In the genomic region with DNA sequence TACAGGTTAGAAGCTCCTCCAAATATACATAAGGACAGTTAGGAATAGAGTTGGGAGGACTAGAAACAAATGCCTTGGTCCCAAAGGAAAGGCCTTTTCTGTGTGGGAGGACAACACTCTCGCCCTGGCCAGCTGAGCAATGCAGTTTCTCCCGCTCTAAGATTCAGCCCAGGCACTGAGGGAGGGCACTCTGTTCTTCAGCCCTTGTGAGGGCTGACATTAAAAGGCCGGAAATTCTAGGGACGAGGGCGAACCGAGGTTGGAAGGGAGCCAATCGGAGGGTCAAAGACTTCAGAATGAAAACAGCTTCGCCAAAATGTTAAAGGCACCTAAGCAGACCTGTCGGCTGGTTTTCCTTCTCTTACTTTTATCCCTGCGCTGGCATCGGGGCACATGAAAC, we compare ENCODE assay signal across 16 cellular contexts. TPM values are rescaled to one million over a fixed set of nuclear protein-coding genes. Genes with fewer than 3 reads are reported as not detected.
DNase-seq lines count a peak whose midpoint lies in the region; TF ChIP-seq lines count a peak whose summit lies in the region.
"Had no signal": no experiment of that assay in that cellular context is flagged by ENCODE, and none has a peak within 500 bp of the region (broad histone marks: within the 10 kb centered on the region; RNA-seq: fewer than 3 reads in every experiment).

No MANE protein-coding gene starts in this region.

- H3K9me3 ChIP-seq in left ventricle myocardium inferior (replicated peaks) (no peaks in the 10 kb centered on the region), right atrium auricular region (no peaks in the 10 kb centered on the region)
- H3K9me3 ChIP-seq: ascending aorta had no signal

- H3K4me3 ChIP-seq in left ventricle myocardium inferior: peak overlapping the region; percentile 53
- H3K4me3 ChIP-seq in right atrium auricular region: peak overlapping the region in 1 of 2 donors; percentile 0

- H3K27ac Mint-ChIP-seq in glutamatergic neuron (ENCODE audit: unreplicated experiment) (no peak overlapping the region), neural crest cell (ENCODE audit: unreplicated experiment) (no peak overlapping the region)
- H3K27ac Mint-ChIP-seq: dendritic cell treated with granulocyte-macrophage colony-stimulating factor and Interleukin-4, amounts not matched to agents 40 ng/mL and 50 ng/mL, for 4 days had no signal

- H3K4me1 ChIP-seq in left ventricle myocardium inferior (peaks cover 16% of the 10 kb centered on the region), right atrium auricular region (peaks cover 0 to 9% of the 10 kb centered on the region in 2 donors)

- H3K27me3 ChIP-seq in left ventricle myocardium inferior (ENCODE audit: low read depth) (peaks cover 58% of the 10 kb centered on the region), right atrium auricular region (peaks cover 0 to 3% of the 10 kb centered on the region in 2 donors)

- H3K27me3 Mint-ChIP-seq in glutamatergic neuron (ENCODE audit: unreplicated experiment): peaks cover 7% of the 10 kb centered on the region
- peaks cover 96% of the 10 kb centered on the region for H3K27me3 Mint-ChIP-seq in neural crest cell (ENCODE audit: low read depth)

- peaks cover 7% of the 10 kb centered on the region for H3K4me1 Mint-ChIP-seq in glutamatergic neuron (ENCODE audit: low read depth, unreplicated experiment)
- peaks cover 12% of the 10 kb centered on the region for H3K4me1 Mint-ChIP-seq in neural crest cell

- peak overlapping the region; percentile 88 for H3K4me3 Mint-ChIP-seq in glutamatergic neuron (ENCODE audit: unreplicated experiment)
- H3K4me3 Mint-ChIP-seq in neural crest cell: peak overlapping the region; percentile 90
- H3K4me3 Mint-ChIP-seq: dendritic cell treated with granulocyte-macrophage colony-stimulating factor and Interleukin-4, amounts not matched to agents 40 ng/mL and 50 ng/mL, for 4 days had no signal

- no peak for DNase-seq in left ventricle myocardium inferior
- DNase-seq in right atrium auricular region (ENCODE audit: low spot score): no peak
- DNase-seq in glutamatergic neuron: no peak
- no peak for DNase-seq in neural crest cell (ENCODE audit: low read depth, low spot score)
- DNase-seq in activated CD4-positive, alpha-beta T cell treated with anti-CD3 and anti-CD28 coated beads for 4 hours: no peak
- no peak for DNase-seq in AG08396 (ENCODE audit: low spot score)
- no peak for DNase-seq in activated gamma-delta T cell (lab: John Stamatoyannopoulos, UW)
- DNase-seq in kidney glomerular epithelial cell (lab: John Stamatoyannopoulos, UW): no peak
- DNase-seq: activated gamma-delta T cell treated with Interleukin-2 at 50 U/mL for 16 hours, erythroblast, GDM1, KBM-7, Right ventricle myocardium superior, T-helper 2 cell had no signal

- H3K36me3 ChIP-seq in left ventricle myocardium inferior (no peaks in the 10 kb centered on the region), right atrium auricular region (no peaks in the 10 kb centered on the region)
- H3K36me3 ChIP-seq: ascending aorta had no signal

- H3K27ac ChIP-seq in left ventricle myocardium inferior (replicated peaks) (no peak overlapping the region), right atrium auricular region (no peak overlapping the region)
- H3K27ac ChIP-seq: ascending aorta had no signal

- no peak for TF ChIP-seq CTCF in left ventricle myocardium inferior (IDR thresholded peaks at IDR 0.05; ENCODE audit: borderline replicate concordance)
- no peak for TF ChIP-seq CTCF in right atrium auricular region (IDR thresholded peaks at IDR 0.05)
- no peak for TF ChIP-seq CTCF in glutamatergic neuron (IDR thresholded peaks at IDR 0.05; ENCODE audit: partially characterized antibody, unreplicated experiment)
- TF ChIP-seq CTCF in neural crest cell (conservative IDR thresholded peaks at IDR 0.05): no peak

- intact Hi-C loops in left ventricle myocardium inferior (cut with micrococcal nuclease): no loop called here

- peaks cover 6% of the 10 kb centered on the region for H3K9me3 Mint-ChIP-seq in glutamatergic neuron (ENCODE audit: unreplicated experiment)
- no peaks in the 10 kb centered on the region for H3K9me3 Mint-ChIP-seq in neural crest cell
- H3K9me3 Mint-ChIP-seq: dendritic cell treated with granulocyte-macrophage colony-stimulating factor and Interleukin-4, amounts not matched to agents 40 ng/mL and 50 ng/mL, for 4 days had no signal

- no peaks in the 10 kb centered on the region for H3K36me3 Mint-ChIP-seq in glutamatergic neuron (ENCODE audit: unreplicated experiment)
- no peaks in the 10 kb centered on the region for H3K36me3 Mint-ChIP-seq in neural crest cell (ENCODE audit: low read depth)

RNA-seq across cellular contexts. Expression of gene PTCHD1, which starts 2.9 kb away (rescaled TPM):
- total RNA-seq in left ventricle myocardium inferior (0.22 TPM), right atrium auricular region (under 1 TPM; 0.07 to 0.20 TPM), glutamatergic neuron (ENCODE audit: unreplicated experiment) (1.3 TPM), neural crest cell (0.23 and 0.32 TPM in 2 replicates)
